Comparison of ENCODE assay signal across 31 cellular contexts in the genomic region with DNA sequence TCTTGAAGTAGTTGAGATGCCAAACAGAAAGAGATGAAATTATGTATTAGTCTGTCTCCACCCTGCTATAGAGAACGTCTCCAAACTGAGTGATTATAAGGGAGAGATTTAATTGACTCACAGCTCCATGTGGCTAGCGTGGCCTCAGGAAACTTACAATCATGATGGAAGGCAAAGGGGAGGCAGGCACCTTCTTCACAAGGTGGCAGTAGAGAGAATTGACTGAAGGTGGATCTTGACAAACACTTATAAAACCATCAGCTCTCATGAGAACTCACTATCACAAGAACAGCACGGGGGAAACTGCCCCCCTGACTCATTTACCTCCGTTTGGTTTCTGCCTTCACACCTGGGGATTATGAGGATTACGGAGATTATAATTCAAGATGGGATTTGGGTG.
DNase-seq lines count a peak whose midpoint lies in the region; ATAC-seq and TF ChIP-seq lines count a peak whose summit lies in the region.
"Had no signal": no experiment of that assay in that cellular context is flagged by ENCODE, and none has a peak within 500 bp of the region (broad histone marks: within the 10 kb centered on the region; RNA-seq: fewer than 3 reads in every experiment).

No MANE protein-coding gene starts in this region.

- WGBS in mammary epithelial cell (ENCODE audit: low coverage, missing lambda C conversion rate): 37% methylated on average over 3 of the region's 5 CpGs
- 67 to 79% methylated on average over 2 to 4 of the region's 5 CpGs for WGBS in endodermal cell (ENCODE audit: insufficient coverage in 1 of 2, insufficient read length in 1 of 2), 2 experiments

- BruUV-seq in MCF 10A (replicated peaks; lab: Mats Ljungman, UMichigan) (no TSS peak), mammary epithelial cell (replicated peaks; lab: Mats Ljungman, UMichigan) (no TSS peak)

- intact Hi-C loops in MCF 10A (cut with micrococcal nuclease) (no loop called here), mammary epithelial cell (cut with micrococcal nuclease) (no loop called here)

- H3K9me3 Mint-ChIP-seq in MCF 10A (ENCODE audit: unreplicated experiment): peaks cover 7% of the 10 kb centered on the region
- no peaks in the 10 kb centered on the region for H3K9me3 Mint-ChIP-seq in endodermal cell
- peaks cover 0 to 33% (median 17%) of the 10 kb centered on the region in 9 donors for H3K9me3 Mint-ChIP-seq in naive thymus-derived CD8-positive, alpha-beta T cell

- TF ChIP-seq CTCF in MCF 10A (IDR thresholded peaks at IDR 0.05; ENCODE audit: unreplicated experiment) (no peak), mammary epithelial cell (conservative IDR thresholded peaks at IDR 0.05 in 1 of 2, IDR thresholded peaks at IDR 0.05 in 1 of 2; ENCODE audit: extremely low read depth in 1 of 2, insufficient read depth in 1 of 2, low read depth in 1 of 2, low read length in 2 of 2) (no peak), OCI-LY1 (IDR thresholded peaks at IDR 0.05; ENCODE audit: low read length) (peak; percentile 5; the same call in 1 of the 2 replicates), endodermal cell (conservative IDR thresholded peaks at IDR 0.05) (peak; percentile 64)

- no peak overlapping the region for H3K4me3 Mint-ChIP-seq in MCF 10A (ENCODE audit: unreplicated experiment)
- no peak overlapping the region for H3K4me3 Mint-ChIP-seq in endodermal cell
- no peak overlapping the region for H3K4me3 Mint-ChIP-seq in naive thymus-derived CD8-positive, alpha-beta T cell
- H3K4me3 Mint-ChIP-seq: activated CD4-positive, alpha-beta T cell treated with anti-CD3 and anti-CD28 coated beads, Interleukin-2, amount 10 ng/mL, durations not matched to agents 7 days and 5 days; activated naive CD8-positive, alpha-beta T cell; CD8-positive, alpha-beta T cell; IgD-negative memory B cell; mesothelial cell of epicardium; naive B cell had no signal

- H4K20me1 ChIP-seq in mammary epithelial cell (ENCODE audit: insufficient read depth, low read length) (no peaks in the 10 kb centered on the region), OCI-LY1 (ENCODE audit: insufficient read depth, low read length) (no peaks in the 10 kb centered on the region)

- H3K36me3 ChIP-seq in mammary epithelial cell (ENCODE audit: insufficient read depth, low read length) (no peaks in the 10 kb centered on the region), OCI-LY1 (ENCODE audit: insufficient read depth, low read length) (no peaks in the 10 kb centered on the region), endodermal cell (ENCODE audit: control insufficient read depth, insufficient read depth, low read length) (no peaks in the 10 kb centered on the region)
- H3K36me3 ChIP-seq: breast epithelium, prostate gland, right lobe of liver, SJCRH30, spleen, upper lobe of right lung had no signal

- no peaks in the 10 kb centered on the region for H3F3A ChIP-seq in OCI-LY1 (ENCODE audit: insufficient read depth, low read length)

- H3K9ac ChIP-seq in mammary epithelial cell (ENCODE audit: insufficient read depth, low read length) (no peak overlapping the region), OCI-LY1 (ENCODE audit: low read length) (no peak overlapping the region), endodermal cell (ENCODE audit: extremely low read depth, low read length, poor library complexity, severe bottlenecking) (no peak overlapping the region)

- in situ Hi-C loops in mammary epithelial cell (cut with MboI; ENCODE audit: low sequenced_read_pairs in 2 of 2): no loop called here

- H3K27ac Mint-ChIP-seq in MCF 10A (ENCODE audit: low read depth, unreplicated experiment): no peak overlapping the region
- H3K27ac Mint-ChIP-seq in endodermal cell: no peak overlapping the region
- no peak overlapping the region for H3K27ac Mint-ChIP-seq in naive thymus-derived CD8-positive, alpha-beta T cell
- H3K27ac Mint-ChIP-seq: activated CD4-positive, alpha-beta T cell treated with anti-CD3 and anti-CD28 coated beads, Interleukin-2, amount 10 ng/mL, durations not matched to agents 7 days and 5 days; activated naive CD8-positive, alpha-beta T cell; CD8-positive, alpha-beta T cell; IgD-negative memory B cell; mesothelial cell of epicardium had no signal

- CTCF ChIA-PET in MCF 10A (lab: Yijun Ruan, JAX): no interaction called here
- CTCF ChIA-PET in mammary epithelial cell (lab: Charles Lee; ENCODE audit: low non-redundant PET): interaction anchor here (0.6 kb wide), 1 partner anchor 1146 kb away, joined by 5 read pairs; no protein-coding TSS in a partner anchor

- no peak overlapping the region for H2AFZ ChIP-seq in mammary epithelial cell (ENCODE audit: low read depth, low read length)
- no peak overlapping the region for H2AFZ ChIP-seq in OCI-LY1 (ENCODE audit: low read length)

- H3K4me1 Mint-ChIP-seq in MCF 10A (ENCODE audit: insufficient read depth, unreplicated experiment): no peaks in the 10 kb centered on the region
- no peaks in the 10 kb centered on the region for H3K4me1 Mint-ChIP-seq in endodermal cell
- H3K4me1 Mint-ChIP-seq in naive thymus-derived CD8-positive, alpha-beta T cell: no peaks in the 10 kb centered on the region
- H3K4me1 Mint-ChIP-seq: activated CD4-positive, alpha-beta T cell treated with anti-CD3 and anti-CD28 coated beads, Interleukin-2, amount 10 ng/mL, durations not matched to agents 7 days and 5 days; IgD-negative memory B cell; naive B cell had no signal

- H3K36me3 Mint-ChIP-seq in MCF 10A (ENCODE audit: insufficient read depth, unreplicated experiment) (no peaks in the 10 kb centered on the region), endodermal cell (ENCODE audit: low read depth) (no peaks in the 10 kb centered on the region)
- H3K36me3 Mint-ChIP-seq in naive thymus-derived CD8-positive, alpha-beta T cell: peaks cover 0 to 5% (median 0%) of the 10 kb centered on the region in 3 donors
- H3K36me3 Mint-ChIP-seq: activated naive CD8-positive, alpha-beta T cell; CD8-positive, alpha-beta T cell; IgD-negative memory B cell; mesothelial cell of epicardium; naive B cell had no signal

- H3K4me1 ChIP-seq in mammary epithelial cell (ENCODE audit: insufficient read depth, low read length) (no peaks in the 10 kb centered on the region), OCI-LY1 (ENCODE audit: insufficient read depth, low read length, severe bottlenecking) (no peaks in the 10 kb centered on the region), endodermal cell (ENCODE audit: control insufficient read depth, insufficient read depth, low read length) (no peaks in the 10 kb centered on the region)
- H3K4me1 ChIP-seq: breast epithelium, prostate gland, right lobe of liver, SJCRH30, spleen, upper lobe of right lung had no signal

- H3K27me3 ChIP-seq in mammary epithelial cell (ENCODE audit: insufficient read depth, low read length): no peaks in the 10 kb centered on the region
- H3K27me3 ChIP-seq in OCI-LY1 (ENCODE audit: insufficient read depth, low read length): no peaks in the 10 kb centered on the region
- no peaks in the 10 kb centered on the region for H3K27me3 ChIP-seq in endodermal cell (ENCODE audit: control insufficient read depth, insufficient read depth, low read length, poor library complexity, severe bottlenecking)
- H3K27me3 ChIP-seq: breast epithelium, right lobe of liver, SJCRH30, spleen, upper lobe of right lung had no signal

- H3K27ac ChIP-seq in mammary epithelial cell (ENCODE audit: insufficient read depth, low read depth, low read length) (no peak overlapping the region), OCI-LY1 (ENCODE audit: low read depth, low read length, poor library complexity, severe bottlenecking) (no peak overlapping the region), endodermal cell (ENCODE audit: low read depth, low read length) (no peak overlapping the region)
- H3K27ac ChIP-seq: breast epithelium, prostate gland, right lobe of liver, SJCRH30, spleen, upper lobe of right lung had no signal

- no peak overlapping the region for H3K4me3 ChIP-seq in mammary epithelial cell (replicated peaks in 1 of 3; ENCODE audit: insufficient read depth in 1 of 3, low read depth in 2 of 3, low read length in 3 of 3)
- H3K4me3 ChIP-seq in OCI-LY1 (ENCODE audit: low read depth, low read length, poor library complexity, severe bottlenecking): no peak overlapping the region
- H3K4me3 ChIP-seq in endodermal cell (ENCODE audit: low read length): no peak overlapping the region
- H3K4me3 ChIP-seq: breast epithelium, prostate gland, right lobe of liver, SJCRH30, spleen, upper lobe of right lung had no signal

- POLR2A ChIA-PET in MCF 10A (lab: Yijun Ruan, JAX): no interaction called here
- POLR2A ChIA-PET in naive thymus-derived CD8-positive, alpha-beta T cell (lab: Charles Lee): no interaction called here

- H3K27me3 Mint-ChIP-seq in MCF 10A (ENCODE audit: insufficient read depth, unreplicated experiment) (peaks cover 24% of the 10 kb centered on the region), endodermal cell (ENCODE audit: insufficient read depth) (no peaks in the 10 kb centered on the region)
- no peaks in the 10 kb centered on the region for H3K27me3 Mint-ChIP-seq in naive thymus-derived CD8-positive, alpha-beta T cell
- H3K27me3 Mint-ChIP-seq: activated CD4-positive, alpha-beta T cell treated with anti-CD3 and anti-CD28 coated beads, Interleukin-2, amount 10 ng/mL, durations not matched to agents 7 days and 5 days; activated naive CD8-positive, alpha-beta T cell; IgD-negative memory B cell; naive B cell had no signal

- H3K4me2 ChIP-seq in mammary epithelial cell (ENCODE audit: insufficient read depth, low read depth, low read length): no peak overlapping the region
- H3K4me2 ChIP-seq in OCI-LY1 (ENCODE audit: low read length): no peak overlapping the region

- dilution Hi-C loops in mammary epithelial cell (cut with HindIII; ENCODE audit: low sequenced_read_pairs): no loop called here

- ATAC-seq in naive thymus-derived CD8-positive, alpha-beta T cell: no peak
- ATAC-seq in GM19351 (IDR thresholded peaks at IDR 0.05; ENCODE audit: unreplicated experiment): no peak
- ATAC-seq: CD8-positive, alpha-beta T cell; right lobe of liver; stimulated activated naive CD8-positive, alpha-beta T cell treated with anti-CD3 and anti-CD28 coated beads, Interleukin-15, Interleukin-2, amounts not matched to agents 100 U/mL and 50 U/mL, for 24 hours; upper lobe of right lung had no signal

- H3K79me2 ChIP-seq in mammary epithelial cell (ENCODE audit: insufficient read depth, low read length): no peaks in the 10 kb centered on the region
- H3K79me2 ChIP-seq in OCI-LY1 (ENCODE audit: insufficient read depth, low read length): no peaks in the 10 kb centered on the region

- peak; percentile 3 for DNase-seq in MCF 10A (ENCODE audit: unreplicated experiment)
- no peak for DNase-seq in mammary epithelial cell
- DNase-seq in endodermal cell: no peak
- DNase-seq in NCI-H2107 (lab: John Stamatoyannopoulos, UW): no peak
- DNase-seq in naive thymus-derived CD8-positive, alpha-beta T cell: no peak
- DNase-seq in T-helper 9 cell: no peak
- DNase-seq: activated CD4-positive, alpha-beta T cell treated with anti-CD3 and anti-CD28 coated beads, Interleukin-2, amount 10 ng/mL, durations not matched to agents 7 days and 5 days; CD8-positive, alpha-beta T cell; EL; hypothalamus; naive B cell; NCI-H1105 treated with DMSO at 0.1 percent for 48 hours; NCI-H2081; NCI-H345; NCI-H69; nucleus accumbens; right lobe of liver; RPMI8226; SJCRH30; spleen; stimulated activated CD4-positive, alpha-beta T cell treated with anti-CD3 and anti-CD28 coated beads, Interleukin-2, amount 100 ng/mL, for 24 hours; stimulated activated naive CD8-positive, alpha-beta T cell treated with anti-CD3 and anti-CD28 coated beads, Interleukin-15, Interleukin-2, amounts not matched to agents 100 U/mL and 50 U/mL, for 24 hours; T1000; upper lobe of right lung had no signal

- no peaks in the 10 kb centered on the region for H3K9me2 ChIP-seq in OCI-LY1 (ENCODE audit: low read depth, low read length)

- H3K9me3 ChIP-seq in mammary epithelial cell (replicated peaks; ENCODE audit: insufficient read depth, low read length) (no peaks in the 10 kb centered on the region), OCI-LY1 (ENCODE audit: low read length) (no peaks in the 10 kb centered on the region), endodermal cell (ENCODE audit: control insufficient read depth, low read length) (no peaks in the 10 kb centered on the region)
- H3K9me3 ChIP-seq: breast epithelium, prostate gland, right lobe of liver, SJCRH30, upper lobe of right lung had no signal

Comparison
In these comparisons a context has a peak if more than half of its experiments do, and no peak if none do; other contexts are left out.
1. CTCF ChIP-seq: peak in OCI-LY1 (single experiment) and endodermal cell (single experiment); none in MCF 10A (single experiment) and mammary epithelial cell (0 of 2).